Comparison of ENCODE assay signal across 16 cellular contexts in the genomic region with DNA sequence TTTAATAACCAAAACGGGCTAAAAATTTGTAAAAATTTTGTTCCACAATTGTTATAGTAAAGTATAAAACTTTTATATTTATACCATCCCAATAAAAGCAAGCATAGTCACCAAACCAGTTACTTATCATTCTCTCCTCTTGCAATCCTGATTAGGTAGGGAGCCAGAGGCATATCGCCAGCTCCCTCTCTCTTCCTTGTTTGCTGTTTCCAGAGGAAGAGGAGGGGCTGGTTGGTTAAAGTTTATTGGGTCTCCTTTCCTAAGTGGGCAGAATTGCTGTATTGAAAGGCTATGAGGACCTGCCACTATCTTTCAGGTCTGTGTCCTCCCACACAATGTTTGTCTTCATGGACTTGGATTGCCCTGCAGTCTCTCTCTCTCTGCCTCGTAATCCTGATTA.
"Had no signal": no experiment of that assay in that cellular context is flagged by ENCODE, and none has a peak within 500 bp of the region (broad histone marks: within the 10 kb centered on the region; RNA-seq: fewer than 3 reads in every experiment).

No MANE protein-coding gene starts in this region.

- H3K4me3 Mint-ChIP-seq: activated naive CD8-positive, alpha-beta T cell treated with anti-CD3 and anti-CD28 coated beads for 36 hours; activated T-cell treated with anti-CD3 and anti-CD28 coated beads, Interleukin-2, amount 50 U/mL, for 4 hours; naive thymus-derived CD8-positive, alpha-beta T cell; stimulated activated naive B cell treated with anti-CD40 and anti-IgM and Interleukin-4, amounts not matched to agents 10 μg/mL and 1 μg/mL and 100 μg/mL, for 72 hours; type B pancreatic cell had no signal

- DNase-seq: activated CD4-positive, alpha-beta T cell treated with anti-CD3 and anti-CD28 coated beads, Interleukin-2, amount 50 U/mL, for 4 hours; activated CD4-positive, CD25-positive, alpha-beta regulatory T cell; activated gamma-delta T cell; activated naive CD8-positive, alpha-beta T cell treated with anti-CD3 and anti-CD28 coated beads for 36 hours; activated T-cell treated with anti-CD3 and anti-CD28 coated beads, Interleukin-2, amount 50 U/mL, for 4 hours; brain microvascular endothelial cell; effector CD8-positive, alpha-beta T cell; esophagus squamous epithelium; naive thymus-derived CD8-positive, alpha-beta T cell; retina; stimulated activated CD4-positive, alpha-beta T cell treated with anti-CD3 and anti-CD28 coated beads, Interleukin-15, amount 100 ng/mL, for 24 hours; stimulated activated CD4-positive, alpha-beta T cell treated with anti-CD3 and anti-CD28 coated beads, Interleukin-4, amount 100 ng/mL, for 1 hour; stimulated activated naive B cell treated with anti-CD40 and anti-IgM and Interleukin-4, amounts not matched to agents 10 μg/mL and 1 μg/mL and 100 μg/mL, for 72 hours; T-helper 2 cell had no signal

- H3K27me3 ChIP-seq: brain microvascular endothelial cell, esophagus squamous epithelium, suprapubic skin had no signal

- H3K27ac Mint-ChIP-seq: activated naive CD8-positive, alpha-beta T cell treated with anti-CD3 and anti-CD28 coated beads for 36 hours; naive thymus-derived CD8-positive, alpha-beta T cell; stimulated activated naive B cell treated with anti-CD40 and anti-IgM and Interleukin-4, amounts not matched to agents 10 μg/mL and 1 μg/mL and 100 μg/mL, for 72 hours; type B pancreatic cell had no signal

- H3K4me1 Mint-ChIP-seq: naive thymus-derived CD8-positive, alpha-beta T cell had no signal

- H3K36me3 Mint-ChIP-seq: naive thymus-derived CD8-positive, alpha-beta T cell; stimulated activated naive B cell treated with anti-CD40 and anti-IgM and Interleukin-4, amounts not matched to agents 10 μg/mL and 1 μg/mL and 100 μg/mL, for 72 hours; type B pancreatic cell had no signal

- H3K36me3 ChIP-seq: brain microvascular endothelial cell, esophagus squamous epithelium, suprapubic skin had no signal

- H3K4me1 ChIP-seq: esophagus squamous epithelium, suprapubic skin had no signal

- H3K9me3 ChIP-seq: esophagus squamous epithelium, suprapubic skin had no signal

- ATAC-seq: activated T-cell treated with anti-CD3 and anti-CD28 coated beads, Interleukin-2, amount 50 U/mL, for 4 hours; naive thymus-derived CD8-positive, alpha-beta T cell; stimulated activated naive B cell treated with anti-CD40 and anti-IgM and Interleukin-4, amounts not matched to agents 10 μg/mL and 1 μg/mL and 100 μg/mL, for 72 hours had no signal

- H3K27me3 Mint-ChIP-seq: type B pancreatic cell had no signal

- H3K9me3 Mint-ChIP-seq: activated naive CD8-positive, alpha-beta T cell treated with anti-CD3 and anti-CD28 coated beads for 36 hours; activated T-cell treated with anti-CD3 and anti-CD28 coated beads, Interleukin-2, amount 50 U/mL, for 4 hours; naive thymus-derived CD8-positive, alpha-beta T cell; stimulated activated naive B cell treated with anti-CD40 and anti-IgM and Interleukin-4, amounts not matched to agents 10 μg/mL and 1 μg/mL and 100 μg/mL, for 72 hours; type B pancreatic cell had no signal

- H3K27ac ChIP-seq: brain microvascular endothelial cell, esophagus squamous epithelium, suprapubic skin had no signal

- H3K4me3 ChIP-seq: esophagus squamous epithelium, suprapubic skin had no signal
